Comparison of ENCODE assay signal across 8 cellular contexts in genomic region chr16:49414651-49415050, GRCh38. TPM values are rescaled to one million over a fixed set of nuclear protein-coding genes. Genes with fewer than 3 reads are reported as not detected.
"Had no signal": no experiment of that assay in that cellular context is flagged by ENCODE, and none has a peak within 500 bp of the region (broad histone marks: within the 10 kb centered on the region; RNA-seq: fewer than 3 reads in every experiment).

No MANE protein-coding gene starts in this region.

- ATAC-seq: K562 had no signal

- H3K27ac ChIP-seq: HL-60 had no signal

- H3K4me3 ChIP-seq: K562 had no signal

- DNase-seq: IMR-90, KBM-7 had no signal

RNA-seq across cellular contexts. Expression of gene C16orf78, which starts 41.0 kb away (rescaled TPM):
- total RNA-seq: HepG2, HT-29, HT1080, IMR-90, K562 had no signal
- polyA plus RNA-seq: HepG2, IgD-negative memory B cell, IMR-90, K562 had no signal
